Comparison of ENCODE assay signal across 12 cellular contexts in the genomic region with DNA sequence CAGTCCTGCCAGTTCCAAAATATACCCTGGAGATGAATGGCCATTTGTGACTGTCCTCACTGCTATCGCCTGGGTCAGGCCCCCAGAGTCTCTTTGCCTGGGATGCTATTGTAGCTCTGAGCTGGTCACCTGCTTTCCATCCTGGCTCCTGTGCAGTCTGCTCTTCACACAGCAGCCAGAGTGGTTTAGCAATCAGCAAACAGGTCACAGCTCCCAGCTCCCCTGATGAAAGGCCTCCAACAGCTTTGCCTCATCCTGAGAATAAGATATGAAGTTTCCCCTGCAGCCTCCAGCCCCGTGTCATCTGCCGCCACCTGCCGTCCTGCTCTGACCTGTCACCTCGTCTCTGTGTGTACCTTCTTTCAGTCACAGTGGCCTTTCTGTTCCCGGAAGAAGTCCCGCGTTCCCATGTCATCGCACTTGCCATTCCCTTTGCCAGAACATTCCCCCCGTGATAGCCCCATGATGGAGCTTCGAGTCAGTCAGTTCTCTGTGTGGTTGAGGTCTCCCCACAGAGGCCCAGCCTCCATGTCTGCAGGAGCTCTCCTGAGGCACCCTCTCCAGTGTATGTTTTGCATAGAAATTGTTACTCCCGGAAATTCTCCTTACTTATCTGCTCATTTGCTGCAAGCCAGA.
DNase-seq lines count a peak whose midpoint lies in the region; ATAC-seq, FAIRE-seq and TF ChIP-seq lines count a peak whose summit lies in the region.
"Had no signal": no experiment of that assay in that cellular context is flagged by ENCODE, and none has a peak within 500 bp of the region (broad histone marks: within the 10 kb centered on the region; RNA-seq: fewer than 3 reads in every experiment).

No MANE protein-coding gene starts in this region.

- no peaks in the 10 kb centered on the region for H3K27me3 ChIP-seq in IMR-90 (ENCODE audit: control insufficient read depth, insufficient read depth, low read length)
- no peaks in the 10 kb centered on the region for H3K27me3 ChIP-seq in small intestine (ENCODE audit: control insufficient read depth in 2 of 2, insufficient read depth in 2 of 2, low read length in 2 of 2)
- H3K27me3 ChIP-seq: adrenal gland had no signal

- H3K9me1 ChIP-seq in IMR-90 (ENCODE audit: insufficient read depth, low read length) = 0 out of 2 replicates have a peak, but pooled peaks cover 2% of the 10 kb centered on the region

- dilution Hi-C loops in IMR-90 (cut with HindIII; ENCODE audit: low sequenced_read_pairs, unreplicated experiment) = no loop called here

- H3K36me3 ChIP-seq in IMR-90 (ENCODE audit: control insufficient read depth, insufficient read depth, low read length) = no peaks in the 10 kb centered on the region
- H3K36me3 ChIP-seq in small intestine (ENCODE audit: control insufficient read depth in 2 of 2, insufficient read depth in 2 of 2, low read length in 2 of 2) = no peaks in the 10 kb centered on the region
- H3K36me3 ChIP-seq: adrenal gland had no signal

- CTCF ChIA-PET in IMR-90 (lab: Yijun Ruan, JAX) = no interaction called here

- no peak overlapping the region for H3K56ac ChIP-seq in IMR-90 (ENCODE audit: extremely low read depth, insufficient read depth, low read length)

- H2BK20ac ChIP-seq in IMR-90 (ENCODE audit: low read depth, low read length) = no peak overlapping the region

- no peak overlapping the region for H4K91ac ChIP-seq in IMR-90 (ENCODE audit: insufficient read depth, low read depth, low read length)

- H3K27me3 Mint-ChIP-seq in chondrocyte (ENCODE audit: low read depth) = no peaks in the 10 kb centered on the region
- H3K27me3 Mint-ChIP-seq: activated CD8-positive, alpha-beta T cell treated with anti-CD3 and anti-CD28 coated beads for 36 hours had no signal

- 0 out of 2 replicates have a peak, but pooled peaks have one; percentile 6 for TF ChIP-seq CTCF in IMR-90 (conservative IDR thresholded peaks at IDR 0.05; ENCODE audit: low read depth, low read length)
- TF ChIP-seq CTCF in chondrocyte (IDR thresholded peaks at IDR 0.05) = peak; percentile 29

- no peaks in the 10 kb centered on the region for H4K20me1 ChIP-seq in IMR-90 (ENCODE audit: insufficient read depth, low read length)

- no peaks in the 10 kb centered on the region for H3K9me3 ChIP-seq in IMR-90 (ENCODE audit: control insufficient read depth, insufficient read depth, low read length)
- no peaks in the 10 kb centered on the region for H3K9me3 ChIP-seq in small intestine (ENCODE audit: control insufficient read depth, low read depth)
- H3K9me3 ChIP-seq: adrenal gland had no signal

- H3K27ac Mint-ChIP-seq in chondrocyte (ENCODE audit: unreplicated experiment) = no peak overlapping the region
- H3K27ac Mint-ChIP-seq: activated CD8-positive, alpha-beta T cell treated with anti-CD3 and anti-CD28 coated beads for 36 hours had no signal

- H3K4ac ChIP-seq in IMR-90 (ENCODE audit: low read depth, low read length) = no peak overlapping the region

- no peak overlapping the region for H3K4me2 ChIP-seq in IMR-90 (ENCODE audit: low read depth, low read length)

- H2BK120ac ChIP-seq in IMR-90 (ENCODE audit: low read depth, low read length) = no peak overlapping the region

- no peak overlapping the region for H2BK5ac ChIP-seq in IMR-90 (ENCODE audit: low read depth, low read length, poor library complexity, severe bottlenecking)

- no peak overlapping the region for H2AK9ac ChIP-seq in IMR-90 (replicated peaks; ENCODE audit: low read depth, low read length, poor library complexity)

- no peak overlapping the region for H3K4me3 ChIP-seq in IMR-90 (ENCODE audit: insufficient read depth, low read depth, low read length)
- H3K4me3 ChIP-seq in small intestine (ENCODE audit: low read depth in 1 of 2, low read length in 2 of 2) = no peak overlapping the region
- H3K4me3 ChIP-seq: adrenal gland had no signal

- TF ChIP-seq POLR2A in IMR-90 (IDR thresholded peaks at IDR 0.05; ENCODE audit: low read depth, low read length) = no peak

- H3K18ac ChIP-seq in IMR-90 (ENCODE audit: low read depth, low read length) = no peak overlapping the region

- H3K79me1 ChIP-seq in IMR-90 (ENCODE audit: low read depth in 1 of 2, low read length in 2 of 2) = peaks cover 0 to 4% of the 10 kb centered on the region in 2 experiments; a peak in 1 of 4 replicates

- no peaks in the 10 kb centered on the region for H3K9me3 Mint-ChIP-seq in chondrocyte (ENCODE audit: low read depth)
- H3K9me3 Mint-ChIP-seq: activated CD8-positive, alpha-beta T cell treated with anti-CD3 and anti-CD28 coated beads for 36 hours; nephron had no signal

- ATAC-seq in IMR-90 (ENCODE audit: low read depth) (no peak), HG03280 (IDR thresholded peaks at IDR 0.05; ENCODE audit: unreplicated experiment) (no peak), HG03095 (IDR thresholded peaks at IDR 0.05; ENCODE audit: unreplicated experiment) (no peak), HG03469 (IDR thresholded peaks at IDR 0.05; ENCODE audit: unreplicated experiment) (no peak)
- ATAC-seq: activated CD8-positive, alpha-beta T cell treated with anti-CD3 and anti-CD28 coated beads for 36 hours had no signal

- H3K4me1 Mint-ChIP-seq in chondrocyte (ENCODE audit: low read depth) = peaks cover 15% of the 10 kb centered on the region

- H2AFZ ChIP-seq in IMR-90 (replicated peaks; ENCODE audit: low read length, poor library complexity) = no peak overlapping the region

- DNase-seq in IMR-90 = no peak
- peak; percentile 69 for DNase-seq in NCI-H2196 (lab: John Stamatoyannopoulos, UW; ENCODE audit: unreplicated experiment)
- DNase-seq in chondrocyte (ENCODE audit: low spot score) = no peak
- peak; percentile 85 for DNase-seq in small intestine
- DNase-seq: activated CD8-positive, alpha-beta T cell treated with anti-CD3 and anti-CD28 coated beads for 36 hours had no signal

- in situ Hi-C loops in IMR-90 (cut with MboI; ENCODE audit: low sequenced_read_pairs) = loop anchor here (10.0 kb wide), 1 partner anchor 63 kb away; no protein-coding TSS in a partner anchor

- H2BK15ac ChIP-seq in IMR-90 (ENCODE audit: low read depth, low read length) = no peak overlapping the region

- no peak overlapping the region for H2AK5ac ChIP-seq in IMR-90 (ENCODE audit: low read depth, low read length)

- no peak overlapping the region for H3K27ac ChIP-seq in IMR-90 (ENCODE audit: insufficient read depth, low read length)
- H3K27ac ChIP-seq in small intestine (ENCODE audit: low read depth in 1 of 2, low read length in 1 of 2) = no peak overlapping the region
- H3K27ac ChIP-seq: adrenal gland had no signal

- H3K14ac ChIP-seq in IMR-90 (replicated peaks; ENCODE audit: low read depth, low read length) = no peak overlapping the region

- no peak for FAIRE-seq in small intestine (lab: Jason Lieb, UNC)
- FAIRE-seq: G401.6, HTR-8/SVneo had no signal

- intact Hi-C loops in IMR-90 (cut with micrococcal nuclease) = loop anchor here (1.0 kb wide), 1 partner anchor 163 kb away; no protein-coding TSS in a partner anchor

- POLR2A ChIA-PET in IMR-90 (lab: Charles Lee; ENCODE audit: unreplicated experiment) = interaction anchor here (0.5 kb wide), 1 partner anchor 53 kb away, joined by 4 read pairs; no protein-coding TSS in a partner anchor

- no peak overlapping the region for H4K8ac ChIP-seq in IMR-90 (ENCODE audit: low read depth in 2 of 2, low read length in 2 of 2)

- no peak overlapping the region for H3K9ac ChIP-seq in IMR-90 (ENCODE audit: low read depth, low read length)

- no peak overlapping the region for H4K5ac ChIP-seq in IMR-90 (ENCODE audit: low read depth, low read length)

- H3K23ac ChIP-seq in IMR-90 (ENCODE audit: low read depth, low read length) = no peak overlapping the region

- no peak overlapping the region for H3K4me3 Mint-ChIP-seq in chondrocyte (ENCODE audit: unreplicated experiment)
- H3K4me3 Mint-ChIP-seq: activated CD8-positive, alpha-beta T cell treated with anti-CD3 and anti-CD28 coated beads for 36 hours had no signal

- no TSS peak for BruUV-seq in IMR-90 (replicated peaks; lab: Mats Ljungman, UMichigan)

- H3K4me1 ChIP-seq in IMR-90 (ENCODE audit: control insufficient read depth, insufficient read depth, low read length) = peaks cover 11% of the 10 kb centered on the region
- peaks cover 2 to 4% of the 10 kb centered on the region in 2 donors for H3K4me1 ChIP-seq in small intestine (ENCODE audit: control insufficient read depth in 2 of 2, insufficient read depth in 1 of 2, low read depth in 1 of 2, low read length in 1 of 2)

- H3K36me3 Mint-ChIP-seq in chondrocyte (ENCODE audit: low read depth) = peaks cover 4% of the 10 kb centered on the region

- WGBS in IMR-90 (ENCODE audit: extremely low coverage in 2 of 2, insufficient read length in 1 of 2), 2 experiments = 58% methylated on average over 5 of the region's 12 CpGs; no CpG with 5 or more reads in 1 of the 2 experiments
- WGBS in small intestine, 3 donors = 29 to 67% (median 43%) methylated on average over 12 of the region's 12 CpGs

- TF ChIP-seq RAD21 in IMR-90 (IDR thresholded peaks at IDR 0.05; ENCODE audit: low read length) = no peak

TF ChIP-seq in IMR-90, 13 proteins besides CTCF, POLR2A, EP300 and RAD21 (continues in another document):
- no peak for TF ChIP-seq MAZ (IDR thresholded peaks at IDR 0.05; ENCODE audit: borderline replicate concordance, low read depth, low read length)
- TF ChIP-seq SMC3 (IDR thresholded peaks at IDR 0.05; ENCODE audit: low read depth, low read length) = no peak
- TF ChIP-seq CEBPB (IDR thresholded peaks at IDR 0.05; ENCODE audit: low read depth, low read length) = no peak
- no peak for TF ChIP-seq CHD1 (IDR thresholded peaks at IDR 0.05; ENCODE audit: low read depth, low read length)
- no peak for TF ChIP-seq RFX5 (IDR thresholded peaks at IDR 0.05; ENCODE audit: low read depth, low read length)
- TF ChIP-seq MAFK (IDR thresholded peaks at IDR 0.05; ENCODE audit: low read depth, low read length) = no peak
- TF ChIP-seq BHLHE40 (IDR thresholded peaks at IDR 0.05; ENCODE audit: low read depth, low read length) = no peak
- no peak for TF ChIP-seq USF2 (IDR thresholded peaks at IDR 0.05; ENCODE audit: low read depth, low read length)
- no peak for TF ChIP-seq FOS (IDR thresholded peaks at IDR 0.05; ENCODE audit: low read depth, low read length)

Comparison
In these comparisons a context has a peak if more than half of its experiments do, and no peak if none do; other contexts are left out.
1. DNase-seq: peak in NCI-H2196 (single experiment) and small intestine (single experiment); none in IMR-90 (single experiment) and chondrocyte (single experiment).